In genomic region chr5:133928690-133929393, GRCh38 we compare ENCODE assay signal across 13 cellular contexts. TPM values are rescaled to one million over a fixed set of nuclear protein-coding genes. Genes with fewer than 3 reads are reported as not detected.
DNase-seq lines count a peak whose midpoint lies in the region; ATAC-seq and TF ChIP-seq lines count a peak whose summit lies in the region.
"Had no signal": no experiment of that assay in that cellular context is flagged by ENCODE, and none has a peak within 500 bp of the region (broad histone marks: within the 10 kb centered on the region; RNA-seq: fewer than 3 reads in every experiment).

No MANE protein-coding gene starts in this region.

- no peaks in the 10 kb centered on the region for H3K27me3 ChIP-seq in dorsolateral prefrontal cortex
- H3K27me3 ChIP-seq: MG63, thyroid gland had no signal

- no peaks in the 10 kb centered on the region for H3K36me3 Mint-ChIP-seq in immature natural killer cell

- in situ Hi-C loops in KBM-7 (cut with MboI; ENCODE audit: low pct_unique_long_range_greater_than_20kb, low sequenced_read_pairs): no loop called here

- ATAC-seq in GM18868 (IDR thresholded peaks at IDR 0.05; ENCODE audit: unreplicated experiment) (peak; percentile 39), HG02852 (IDR thresholded peaks at IDR 0.05; ENCODE audit: unreplicated experiment) (no peak)
- ATAC-seq: mucosa of descending colon had no signal

- no peak overlapping the region for H3K4me3 Mint-ChIP-seq in immature natural killer cell

- H3K4me1 Mint-ChIP-seq in immature natural killer cell: peaks cover 10 to 22% of the 10 kb centered on the region in 2 donors

- peak overlapping the region in 5 of 6 donors; percentile 56 to 83 (median 73) for H3K27ac Mint-ChIP-seq in immature natural killer cell

- no peak for TF ChIP-seq CTCF in GM10266 (IDR thresholded peaks at IDR 0.05; ENCODE audit: control insufficient read depth, insufficient read depth, low read depth, missing control alignments)
- TF ChIP-seq CTCF in dorsolateral prefrontal cortex (IDR thresholded peaks at IDR 0.05 in 54 of 56, conservative IDR thresholded peaks at IDR 0.05 in 2 of 56; ENCODE audit: low read depth in 1 of 56, partially characterized antibody in 56 of 56): no peak

- DNase-seq in GM10266 (ENCODE audit: extremely low spot score): peak; percentile 49
- peak; percentile 41 for DNase-seq in KBM-7
- no peak for DNase-seq in immature natural killer cell
- no peak for DNase-seq in GF-D8 (lab: John Stamatoyannopoulos, UW)
- no peak for DNase-seq in SK-N-DZ (ENCODE audit: low spot score)
- no peak for DNase-seq in dorsolateral prefrontal cortex
- DNase-seq: head of caudate nucleus, kidney glomerular epithelial cell, MG63, mucosa of descending colon, thyroid gland had no signal

- H3K9me3 Mint-ChIP-seq in immature natural killer cell: no peaks in the 10 kb centered on the region

- peaks cover 2 to 7% (median 5%) of the 10 kb centered on the region in 3 donors for H3K27me3 Mint-ChIP-seq in immature natural killer cell (ENCODE audit: low read depth in 3 of 3)

- peak overlapping the region in 28 of 59 donors; percentile 6 to 81 (median 53) for H3K27ac ChIP-seq in dorsolateral prefrontal cortex
- H3K27ac ChIP-seq: thyroid gland had no signal

- intact Hi-C loops in dorsolateral prefrontal cortex (cut with DNase I): no loop called here

- H3K4me3 ChIP-seq in dorsolateral prefrontal cortex: no peak overlapping the region
- H3K4me3 ChIP-seq: MG63, mucosa of descending colon, thyroid gland had no signal

RNA-seq across cellular contexts. Expression of gene C5orf15, which starts 39.6 kb away (rescaled TPM):
- polyA plus RNA-seq in immature natural killer cell: 10 to 100 TPM; 30.0 to 30.6 (median 30.3) TPM
- polyA plus RNA-seq in SK-N-DZ (2014; cell fraction: cytosol; rRNA removed): 71.5 and 78.8 TPM in 2 replicates
- polyA plus RNA-seq in SK-N-DZ (2014; cell fraction: nucleus; rRNA removed): 29.8 and 42.3 TPM in 2 replicates
- 10 to 100 TPM in 119 of 120 experiments, 1 to 10 TPM in 1; 9.9 to 30.7 (median 18.7) TPM for total RNA-seq in dorsolateral prefrontal cortex

Comparison
In these comparisons a context has a peak if more than half of its experiments do, and no peak if none do; other contexts are left out.
1. DNase-seq: peak in GM10266 (single experiment) and KBM-7 (single experiment); none in immature natural killer cell (0 of 3), GF-D8 (single experiment), SK-N-DZ (single experiment) and dorsolateral prefrontal cortex (0 of 10).